In genomic region chr11:19374189-19374588, GRCh38 we compare ENCODE assay signal across 12 cellular contexts.
DNase-seq lines count a peak whose midpoint lies in the region; ATAC-seq and TF ChIP-seq lines count a peak whose summit lies in the region.
"Had no signal": no experiment of that assay in that cellular context is flagged by ENCODE, and none has a peak within 500 bp of the region (broad histone marks: within the 10 kb centered on the region; RNA-seq: fewer than 3 reads in every experiment).

No MANE protein-coding gene starts in this region.

- DNase-seq in GM03348 (ENCODE audit: low spot score), result peak; percentile 89
- DNase-seq in RPMI7951 (ENCODE audit: low read depth), result peak; percentile 88
- DNase-seq in epithelial cell of proximal tubule (ENCODE audit: low read depth), result peak; percentile 88
- peak; percentile 59 for DNase-seq in pulmonary artery endothelial cell (ENCODE audit: low read depth, low spot score)
- no peak for DNase-seq in activated CD4-positive, CD25-positive, alpha-beta regulatory T cell (lab: John Stamatoyannopoulos, UW)
- no peak for DNase-seq in mucosa of gallbladder (ENCODE audit: low spot score)
- DNase-seq: activated T-cell treated with anti-CD3 and anti-CD28 coated beads, Interleukin-2, amount 50 U/mL, for 4 hours; cerebellar nuclear complex; spleen had no signal

- H3K4me3 ChIP-seq in epithelial cell of proximal tubule (ENCODE audit: low read depth, low read length), result no peak overlapping the region
- H3K4me3 ChIP-seq: GM23338, spleen had no signal

- no peak for ATAC-seq in GM21576 (IDR thresholded peaks at IDR 0.05; ENCODE audit: unreplicated experiment)
- no peak for ATAC-seq in HG02763 (IDR thresholded peaks at IDR 0.05; ENCODE audit: unreplicated experiment)
- ATAC-seq: activated T-cell treated with anti-CD3 and anti-CD28 coated beads, Interleukin-2, amount 50 U/mL, for 4 hours; GM23338 had no signal

- no peak for TF ChIP-seq CTCF in epithelial cell of proximal tubule (conservative IDR thresholded peaks at IDR 0.05; ENCODE audit: low read depth, low read length)

Comparison
In these comparisons a context has a peak if more than half of its experiments do, and no peak if none do; other contexts are left out.
1. DNase-seq: peak in GM03348 (single experiment), RPMI7951 (single experiment), epithelial cell of proximal tubule (single experiment) and pulmonary artery endothelial cell (single experiment); none in activated CD4-positive, CD25-positive, alpha-beta regulatory T cell (0 of 4) and mucosa of gallbladder (single experiment).